16 cellular contexts compared by ENCODE assay signal in the genomic region with DNA sequence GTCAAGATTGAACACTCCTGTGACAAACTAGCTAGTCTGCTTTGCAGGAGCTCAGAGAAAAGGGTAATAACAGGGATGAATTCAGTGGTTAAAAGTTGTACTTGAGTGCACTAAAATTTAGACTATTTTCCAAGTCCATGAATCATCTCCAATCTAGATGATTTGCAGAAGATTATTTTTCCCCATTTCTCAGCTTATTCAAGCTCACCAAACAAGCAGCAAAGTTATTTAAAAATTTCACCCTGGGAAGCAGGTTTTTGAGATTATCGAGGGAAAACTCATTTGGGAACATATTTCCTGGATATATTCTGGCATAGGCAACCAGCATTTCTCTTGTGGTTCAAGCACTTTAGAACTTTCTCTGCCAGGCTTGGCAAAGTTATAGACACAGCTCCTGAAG.
DNase-seq lines count a peak whose midpoint lies in the region; TF ChIP-seq lines count a peak whose summit lies in the region.
"Had no signal": no experiment of that assay in that cellular context is flagged by ENCODE, and none has a peak within 500 bp of the region (broad histone marks: within the 10 kb centered on the region; RNA-seq: fewer than 3 reads in every experiment).

No MANE protein-coding gene starts in this region.

- H3K4me1 Mint-ChIP-seq in glutamatergic neuron (ENCODE audit: low read depth, unreplicated experiment) = peaks cover 79% of the 10 kb centered on the region
- H3K4me1 Mint-ChIP-seq: CD4-positive, alpha-beta memory T cell had no signal

- no peaks in the 10 kb centered on the region for H3K9me3 ChIP-seq in BLaER1
- H3K9me3 ChIP-seq in trophoblast cell (ENCODE audit: insufficient read depth, low read depth, low read length) = no peaks in the 10 kb centered on the region
- H3K9me3 ChIP-seq: A549, HAP-1 had no signal

- H3K4me3 Mint-ChIP-seq in glutamatergic neuron (ENCODE audit: unreplicated experiment) = no peak overlapping the region
- H3K4me3 Mint-ChIP-seq: CD14-positive monocyte; CD4-positive, alpha-beta memory T cell had no signal

- H4K20me1 ChIP-seq in BLaER1 = no peaks in the 10 kb centered on the region

- H3K79me1 ChIP-seq in trophoblast cell (ENCODE audit: low read length) = peaks cover 22% of the 10 kb centered on the region

- no peak overlapping the region for H3K23ac ChIP-seq in trophoblast cell (ENCODE audit: low read length)

- H3K4me3 ChIP-seq in BLaER1 (no peak overlapping the region), astrocyte of the spinal cord (ENCODE audit: low read depth, low read length) (no peak overlapping the region), trophoblast cell (ENCODE audit: low read depth, low read length) (no peak overlapping the region)
- H3K4me3 ChIP-seq: A549, HAP-1 had no signal

- H3K9ac ChIP-seq in BLaER1 = no peak overlapping the region
- no peak overlapping the region for H3K9ac ChIP-seq in trophoblast cell (ENCODE audit: low read length)

- no peak overlapping the region for H2BK5ac ChIP-seq in trophoblast cell (ENCODE audit: low read depth, low read length, poor library complexity)

- H2AK5ac ChIP-seq in trophoblast cell (ENCODE audit: low read length) = no peak overlapping the region

- H2AFZ ChIP-seq in trophoblast cell (ENCODE audit: insufficient read depth, low read length, poor library complexity) = no peak overlapping the region

- H3K27ac Mint-ChIP-seq in glutamatergic neuron (ENCODE audit: unreplicated experiment) = peak overlapping the region; percentile 26
- H3K27ac Mint-ChIP-seq: CD14-positive monocyte; CD4-positive, alpha-beta memory T cell had no signal

- H3K27me3 Mint-ChIP-seq in glutamatergic neuron (ENCODE audit: unreplicated experiment) = peaks cover 8% of the 10 kb centered on the region
- H3K27me3 Mint-ChIP-seq: CD4-positive, alpha-beta memory T cell had no signal

- H3K36me3 ChIP-seq in BLaER1 = no peaks in the 10 kb centered on the region
- H3K36me3 ChIP-seq in trophoblast cell (ENCODE audit: control insufficient read depth in 1 of 2, insufficient read depth in 2 of 2, low read length in 2 of 2) = no peaks in the 10 kb centered on the region
- H3K36me3 ChIP-seq: HAP-1 had no signal

- H3K4me2 ChIP-seq in BLaER1 (no peak overlapping the region), trophoblast cell (ENCODE audit: low read length) (no peak overlapping the region)
- H3K4me2 ChIP-seq: A549 had no signal

- H3K27ac ChIP-seq in BLaER1 = 0 out of 2 replicates have a peak overlapping the region, but pooled peaks have one; percentile 45
- no peak overlapping the region for H3K27ac ChIP-seq in trophoblast cell (ENCODE audit: low read depth, low read length)
- H3K27ac ChIP-seq: 22Rv1, A549 had no signal

- H2BK120ac ChIP-seq in trophoblast cell (ENCODE audit: insufficient read depth, low read length, poor library complexity) = no peak overlapping the region

- H3K18ac ChIP-seq in trophoblast cell (ENCODE audit: low read length) = no peak overlapping the region

- in situ Hi-C loops in astrocyte of the spinal cord (cut with HindIII; ENCODE audit: low sequenced_read_pairs) = no loop called here

- WGBS in trophoblast cell (ENCODE audit: extremely low coverage, insufficient coverage, insufficient read length) = no CpG with 5 or more reads among the region's 1 CpG

- no peak overlapping the region for H3K4ac ChIP-seq in trophoblast cell (ENCODE audit: low read depth, low read length)

- no peaks in the 10 kb centered on the region for H3K79me2 ChIP-seq in trophoblast cell (ENCODE audit: control insufficient read depth, insufficient read depth, low read length, poor library complexity)

- H4K91ac ChIP-seq in trophoblast cell (ENCODE audit: low read depth, low read length) = no peak overlapping the region

- no peak overlapping the region for H4K8ac ChIP-seq in trophoblast cell (ENCODE audit: low read depth, low read length)

- no peak for TF ChIP-seq CTCF in astrocyte of the spinal cord (IDR thresholded peaks at IDR 0.05; ENCODE audit: low read depth, low read length)
- no peak for TF ChIP-seq CTCF in glutamatergic neuron (IDR thresholded peaks at IDR 0.05; ENCODE audit: partially characterized antibody, unreplicated experiment)

- H4K12ac ChIP-seq in trophoblast cell (ENCODE audit: low read depth, low read length) = no peak overlapping the region

- H3K9me3 Mint-ChIP-seq in glutamatergic neuron (ENCODE audit: unreplicated experiment) = peaks cover 6% of the 10 kb centered on the region

- H3K14ac ChIP-seq in trophoblast cell (ENCODE audit: low read length) = no peak overlapping the region

- H3K4me1 ChIP-seq in BLaER1 (peaks cover 82% of the 10 kb centered on the region), trophoblast cell (ENCODE audit: control insufficient read depth in 1 of 2, insufficient read depth in 2 of 2, low read length in 2 of 2) (peaks cover 22 to 32% of the 10 kb centered on the region in 2 experiments)
- H3K4me1 ChIP-seq: HAP-1 had no signal

- DNase-seq in astrocyte of the spinal cord (ENCODE audit: low read depth, low spot score) (peak; percentile 5), glutamatergic neuron (no peak), trophoblast cell (peak; percentile 16 to 82), erythroblast (lab: John Stamatoyannopoulos, UW) (no peak), HCEC 1CT (no peak), iPS-NIHi11 (ENCODE audit: low spot score) (no peak)
- DNase-seq: AML-193; CD4-positive, alpha-beta memory T cell; DMS153; DMS79; GDM1 had no signal

- H2BK12ac ChIP-seq in trophoblast cell (ENCODE audit: low read length) = no peak overlapping the region

- TF ChIP-seq POLR2A in erythroblast (IDR thresholded peaks at IDR 0.05; ENCODE audit: low read length) = no peak

- no peaks in the 10 kb centered on the region for H3K36me3 Mint-ChIP-seq in glutamatergic neuron (ENCODE audit: unreplicated experiment)
- H3K36me3 Mint-ChIP-seq: CD14-positive monocyte; CD4-positive, alpha-beta memory T cell had no signal

- H3K27me3 ChIP-seq in BLaER1 = no peaks in the 10 kb centered on the region
- no peaks in the 10 kb centered on the region for H3K27me3 ChIP-seq in trophoblast cell (ENCODE audit: insufficient read depth, low read length)

Comparison
In these comparisons a context has a peak if more than half of its experiments do, and no peak if none do; other contexts are left out.
1. DNase-seq: peak in astrocyte of the spinal cord (single experiment) and trophoblast cell (2 of 2); none in glutamatergic neuron (single experiment), erythroblast (0 of 2), HCEC 1CT (single experiment) and iPS-NIHi11 (single experiment).